ENCODE assay signal across 18 cellular contexts in the genomic region with DNA sequence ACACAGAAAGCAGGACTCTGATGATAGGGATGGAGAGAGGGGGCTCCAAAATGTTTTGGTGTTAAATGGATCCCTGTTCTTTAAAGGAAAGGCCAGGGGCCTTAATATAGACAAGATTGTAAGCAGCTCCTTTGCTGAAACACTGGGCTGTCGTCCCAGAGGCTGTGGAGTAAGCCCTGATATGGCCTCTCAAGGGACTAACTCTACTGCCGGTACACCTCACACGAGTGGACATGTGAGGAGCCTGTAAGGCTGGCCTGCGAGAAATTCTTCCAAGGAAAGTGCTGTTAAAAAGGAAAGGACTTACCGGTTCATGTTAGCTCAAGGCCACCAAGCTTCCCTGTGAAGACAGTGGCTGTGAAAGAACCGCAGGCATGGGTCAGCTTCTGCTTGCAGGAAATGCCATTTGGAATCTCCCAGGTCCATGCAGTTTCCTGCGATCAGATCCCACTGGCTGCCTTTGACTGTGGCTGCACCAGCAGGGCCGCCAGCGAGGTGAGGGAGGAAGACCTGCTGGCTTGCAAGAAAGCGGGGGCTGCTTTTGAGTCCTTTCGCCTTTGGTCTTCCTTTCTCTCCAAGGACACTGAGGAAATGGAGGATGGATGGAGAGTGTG.
"Had no signal": no experiment of that assay in that cellular context is flagged by ENCODE, and none has a peak within 500 bp of the region (broad histone marks: within the 10 kb centered on the region; RNA-seq: fewer than 3 reads in every experiment).

No MANE protein-coding gene starts in this region.

- H3K27ac ChIP-seq: cardiac muscle cell, gastrocnemius medialis, pancreas had no signal

- H3K9me3 ChIP-seq: gastrocnemius medialis, pancreas, SK-N-SH, transverse colon had no signal

- H3K27me3 Mint-ChIP-seq: activated CD4-positive, alpha-beta T cell treated with anti-CD3 and anti-CD28 coated beads for 36 hours; stimulated activated memory B cell treated with anti-CD40 and anti-IgM and Interleukin-4, amounts not matched to agents 10 μg/mL and 1 μg/mL and 100 μg/mL, for 72 hours; T-helper 17 cell had no signal

- H3K27ac Mint-ChIP-seq: activated CD4-positive, alpha-beta T cell treated with anti-CD3 and anti-CD28 coated beads for 36 hours; activated CD8-positive, alpha-beta T cell treated with anti-CD3 and anti-CD28 coated beads for 36 hours; activated naive CD4-positive, alpha-beta T cell treated with anti-CD3 and anti-CD28 coated beads, Interleukin-2, amount 50 U/mL, for 72 hours; stimulated activated memory B cell treated with anti-CD40 and anti-IgM and Interleukin-4, amounts not matched to agents 10 μg/mL and 1 μg/mL and 100 μg/mL, for 72 hours; T-helper 17 cell had no signal

- H3K27me3 ChIP-seq: cardiac muscle cell, gastrocnemius medialis, pancreas, transverse colon had no signal

- ATAC-seq: activated CD4-positive, alpha-beta T cell treated with anti-CD3 and anti-CD28 coated beads for 36 hours; activated CD8-positive, alpha-beta T cell treated with anti-CD3 and anti-CD28 coated beads for 36 hours; activated naive CD4-positive, alpha-beta T cell treated with anti-CD3 and anti-CD28 coated beads, Interleukin-2, amount 50 U/mL, for 72 hours; gastrocnemius medialis; pancreas; stimulated activated memory B cell treated with anti-CD40 and anti-IgM and Interleukin-4, amounts not matched to agents 10 μg/mL and 1 μg/mL and 100 μg/mL, for 72 hours; T-helper 17 cell had no signal

- FAIRE-seq: keratinocyte, pancreas had no signal

- H3K9me2 ChIP-seq: SK-N-SH had no signal

- DNase-seq: activated CD4-positive, alpha-beta T cell treated with anti-CD3 and anti-CD28 coated beads for 36 hours; activated CD8-positive, alpha-beta T cell treated with anti-CD3 and anti-CD28 coated beads for 36 hours; activated gamma-delta T cell; activated T-cell treated with anti-CD3 and anti-CD28 coated beads, Interleukin-2, amount 50 U/mL, for 48 hours; cortex of kidney; effector CD8-positive, alpha-beta T cell; gastrocnemius medialis; pancreas; SK-N-SH; stimulated activated CD4-positive, alpha-beta T cell treated with anti-CD3 and anti-CD28 coated beads, Interleukin-12 subunit alpha, Interleukin-12 subunit beta, amount 100 ng/mL, for 4 hours; stimulated activated CD4-positive, alpha-beta T cell treated with anti-CD3 and anti-CD28 coated beads, Interleukin-2, amount 100 ng/mL, for 24 hours; substantia nigra; T-helper 17 cell; transverse colon had no signal

- H3K36me3 ChIP-seq: cardiac muscle cell, gastrocnemius medialis, pancreas had no signal

- H3K36me3 Mint-ChIP-seq: stimulated activated memory B cell treated with anti-CD40 and anti-IgM and Interleukin-4, amounts not matched to agents 10 μg/mL and 1 μg/mL and 100 μg/mL, for 72 hours had no signal

- H3K4me1 ChIP-seq: gastrocnemius medialis, pancreas had no signal

- H3K9ac ChIP-seq: SK-N-SH had no signal

- H3K4me3 ChIP-seq: cardiac muscle cell, gastrocnemius medialis, pancreas, transverse colon had no signal

- H3K4me2 ChIP-seq: SK-N-SH had no signal

- H3K4me3 Mint-ChIP-seq: activated CD4-positive, alpha-beta T cell treated with anti-CD3 and anti-CD28 coated beads for 36 hours; activated CD8-positive, alpha-beta T cell treated with anti-CD3 and anti-CD28 coated beads for 36 hours; stimulated activated memory B cell treated with anti-CD40 and anti-IgM and Interleukin-4, amounts not matched to agents 10 μg/mL and 1 μg/mL and 100 μg/mL, for 72 hours; T-helper 17 cell had no signal

- H3K9me3 Mint-ChIP-seq: activated CD8-positive, alpha-beta T cell treated with anti-CD3 and anti-CD28 coated beads for 36 hours; activated naive CD4-positive, alpha-beta T cell treated with anti-CD3 and anti-CD28 coated beads, Interleukin-2, amount 50 U/mL, for 72 hours; stimulated activated memory B cell treated with anti-CD40 and anti-IgM and Interleukin-4, amounts not matched to agents 10 μg/mL and 1 μg/mL and 100 μg/mL, for 72 hours had no signal
